In the genomic region with DNA sequence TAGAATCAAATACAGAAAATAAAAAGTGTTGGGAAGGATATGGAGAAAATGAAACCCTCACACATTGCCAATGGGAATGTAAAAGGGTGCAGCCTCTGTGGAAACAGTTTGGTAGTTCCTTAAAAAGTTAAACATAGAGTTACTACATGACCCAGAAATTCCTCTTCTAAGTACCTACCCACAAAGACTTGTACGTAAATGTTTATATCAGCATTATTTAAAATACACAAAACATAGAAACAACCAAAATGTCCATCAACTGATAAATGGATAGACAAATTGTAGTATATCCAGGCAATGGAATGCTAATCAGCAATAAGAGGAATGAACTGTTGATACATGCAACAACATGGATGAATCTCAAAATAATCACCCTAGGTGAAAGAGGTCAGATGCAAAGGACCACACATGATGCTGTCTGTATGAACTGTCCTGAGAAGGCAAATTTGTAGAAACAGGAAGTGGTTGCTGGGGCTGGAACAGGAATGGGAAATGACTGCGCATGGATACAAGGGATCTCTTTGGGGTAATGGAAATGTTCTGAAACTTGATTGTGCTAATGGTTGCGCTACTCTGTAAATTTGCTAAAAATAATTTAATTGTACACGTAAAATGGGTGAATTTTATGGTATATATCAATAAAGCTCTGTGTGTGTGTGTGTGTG, we compare ENCODE assay signal across 28 cellular contexts. TPM values are rescaled to one million over a fixed set of nuclear protein-coding genes. Genes with fewer than 3 reads are reported as not detected.
DNase-seq lines count a peak whose midpoint lies in the region; ATAC-seq and TF ChIP-seq lines count a peak whose summit lies in the region.
"Had no signal": no experiment of that assay in that cellular context is flagged by ENCODE, and none has a peak within 500 bp of the region (broad histone marks: within the 10 kb centered on the region; RNA-seq: fewer than 3 reads in every experiment).

No MANE protein-coding gene starts in this region.

- ATAC-seq in upper lobe of right lung: peak; percentile 57
- ATAC-seq: activated naive CD4-positive, alpha-beta T cell treated with anti-CD3 and anti-CD28 coated beads, Interleukin-2, amount 50 U/mL, for 72 hours; left cardiac atrium; right cardiac atrium; stimulated activated naive CD8-positive, alpha-beta T cell treated with anti-CD3 and anti-CD28 coated beads, Interleukin-15, amount 100 ng/mL, for 72 hours had no signal

- H3K4me1 ChIP-seq in SJSA1 (replicated peaks): peaks cover 14% of the 10 kb centered on the region
- H3K4me1 ChIP-seq in upper lobe of right lung: no peaks in the 10 kb centered on the region
- H3K4me1 ChIP-seq: neural progenitor cell, uterus had no signal

- H3K36me3 ChIP-seq in SJSA1 (no peaks in the 10 kb centered on the region), upper lobe of right lung (no peaks in the 10 kb centered on the region)
- H3K36me3 ChIP-seq: neural progenitor cell, uterus had no signal

- no peak for TF ChIP-seq CTCF in upper lobe of right lung (IDR thresholded peaks at IDR 0.05)

- H3K27ac ChIP-seq in SJSA1 (peak overlapping the region; percentile 14; the same call in 1 of the 2 replicates), upper lobe of right lung (no peak overlapping the region)
- H3K27ac ChIP-seq: epithelial cell of prostate, KMS-11, neural progenitor cell, uterus had no signal

- intact Hi-C loops in upper lobe of right lung (cut with DNase I): no loop called here

- DNase-seq in SKM-1 treated with dmso at 0.1 percent for 144 hours (lab: John Stamatoyannopoulos, UW; ENCODE audit: unreplicated experiment) (peak; percentile 4), SKM-1 (lab: John Stamatoyannopoulos, UW; ENCODE audit: unreplicated experiment) (no peak), SJSA1 (ENCODE audit: low read depth in 1 of 2, low spot score in 2 of 2) (peak; percentile 56 to 75), dermis microvascular lymphatic vessel endothelial cell (ENCODE audit: low read depth in 2 of 2) (peak; percentile 66 to 77), upper lobe of right lung (no peak), nucleus accumbens (lab: John Stamatoyannopoulos, UW) (no peak), putamen (ENCODE audit: low spot score) (no peak), NCI-H1694 (lab: John Stamatoyannopoulos, UW) (no peak)
- DNase-seq: activated CD4-positive, alpha-beta T cell treated with anti-CD3 and anti-CD28 coated beads for 48 hours; activated CD8-positive, alpha-beta memory T cell treated with anti-CD3 and anti-CD28 coated beads for 24 hours; activated T-cell treated with anti-CD3 and anti-CD28 coated beads for 4 hours; AML-193; amygdala; CD4-positive, alpha-beta memory T cell; effector CD4-positive, alpha-beta T cell; hypothalamus; left cardiac atrium; NCI-H1436 treated with DMSO at 0.1 percent for 48 hours; NCI-H82; right cardiac atrium; stimulated activated CD8-positive, alpha-beta memory T cell treated with anti-CD3 and anti-CD28 coated beads, Interleukin-4, amount 100 ng/mL, for 48 hours; stimulated activated naive CD8-positive, alpha-beta T cell treated with anti-CD3 and anti-CD28 coated beads, Interleukin-15, amount 100 ng/mL, for 72 hours; uterus had no signal

- H3K27me3 ChIP-seq in SJSA1 (replicated peaks): no peaks in the 10 kb centered on the region
- no peaks in the 10 kb centered on the region for H3K27me3 ChIP-seq in upper lobe of right lung
- H3K27me3 ChIP-seq: neural progenitor cell, uterus had no signal

- H3K4me3 ChIP-seq in SJSA1: no peak overlapping the region
- no peak overlapping the region for H3K4me3 ChIP-seq in upper lobe of right lung
- H3K4me3 ChIP-seq: neural progenitor cell, uterus had no signal

- H3K9me3 ChIP-seq in SJSA1 (replicated peaks): no peaks in the 10 kb centered on the region
- H3K9me3 ChIP-seq in upper lobe of right lung: no peaks in the 10 kb centered on the region
- H3K9me3 ChIP-seq: uterus had no signal

RNA-seq across cellular contexts. Expression of gene ZMYND12, which starts 18.9 kb away (rescaled TPM):
- total RNA-seq in SJSA1 (2014; rRNA removed; shearing (Covaris generic)): not detected in 2 replicates
- 0.51 and 0.89 TPM in 2 replicates for total RNA-seq in dermis microvascular lymphatic vessel endothelial cell
- total RNA-seq in upper lobe of right lung: 1.9 TPM
- total RNA-seq: myocyte had no signal

RNA-seq across cellular contexts. Expression of gene PPCS, which starts 19.4 kb away (rescaled TPM):
- total RNA-seq in SJSA1 (2014; rRNA removed; shearing (Covaris generic)): 36.9 and 53.6 TPM in 2 replicates
- total RNA-seq in dermis microvascular lymphatic vessel endothelial cell: 27.2 and 32.4 TPM in 2 replicates
- 52.8 TPM for total RNA-seq in upper lobe of right lung

RNA-seq across cellular contexts. Expression of gene CCDC30, which starts 26.2 kb away (rescaled TPM):
- total RNA-seq in SJSA1 (2014; rRNA removed; shearing (Covaris generic)): 0.13 TPM in 1 of 2 replicates, not detected in the other
- total RNA-seq in dermis microvascular lymphatic vessel endothelial cell: 0.25 and 0.26 TPM in 2 replicates
- 5.0 TPM for total RNA-seq in upper lobe of right lung

RNA-seq across cellular contexts. Expression of gene RIMKLA, which starts 56.3 kb away (rescaled TPM):
- under 0.01 TPM in 1 of 2 replicates, not detected in the other for total RNA-seq in SJSA1 (2014; rRNA removed; shearing (Covaris generic))
- total RNA-seq in dermis microvascular lymphatic vessel endothelial cell: under 0.01 TPM in 2 replicates
- 10.4 TPM for total RNA-seq in upper lobe of right lung
- total RNA-seq: myocyte had no signal

Comparison
In these comparisons a context has a peak if more than half of its experiments do, and no peak if none do; other contexts are left out.
1. DNase-seq: peak in SKM-1 treated with dmso at 0.1 percent for 144 hours (single experiment), SJSA1 (2 of 2) and dermis microvascular lymphatic vessel endothelial cell (2 of 2); none in SKM-1 (single experiment), upper lobe of right lung (single experiment), nucleus accumbens (0 of 56), putamen (single experiment) and NCI-H1694 (single experiment).